Comparison of ENCODE assay signal across 26 cellular contexts in the genomic region with DNA sequence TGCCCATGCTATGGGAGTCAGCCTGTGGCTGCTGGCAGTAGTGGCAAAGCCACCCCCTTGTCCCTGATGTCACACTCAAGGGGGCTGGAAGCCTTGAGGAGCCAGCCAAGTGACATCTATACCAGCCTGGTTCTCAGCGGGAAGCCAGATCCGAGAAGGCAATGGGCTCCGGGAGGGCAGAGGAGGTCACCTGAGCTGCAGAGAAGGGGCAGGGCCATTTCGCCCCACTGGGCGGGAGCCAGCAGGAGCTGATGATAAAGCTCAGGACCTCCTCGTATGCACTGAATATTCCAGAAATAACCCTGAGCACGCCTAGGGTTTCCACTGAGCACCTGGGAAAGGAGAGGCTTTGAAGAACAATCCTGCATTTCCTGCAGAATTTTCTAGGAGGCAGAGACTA.
"Had no signal": no experiment of that assay in that cellular context is flagged by ENCODE, and none has a peak within 500 bp of the region (broad histone marks: within the 10 kb centered on the region; RNA-seq: fewer than 3 reads in every experiment).

No MANE protein-coding gene starts in this region.

- H3K9me3 ChIP-seq: colonic mucosa, esophagus muscularis mucosa, gastroesophageal sphincter, heart left ventricle, left ventricle myocardium inferior, lower lobe of right lung, mucosa of descending colon, prostate gland, right atrium auricular region, spleen, testis, tibial artery, upper lobe of left lung had no signal

- H3K27ac ChIP-seq: colonic mucosa, foreskin keratinocyte, hepatocyte, lower lobe of right lung, neural progenitor cell, right atrium auricular region, skin epidermis, spleen, testis, tibial artery, upper lobe of left lung had no signal

- H3K4me2 ChIP-seq: hepatocyte, neural progenitor cell had no signal

- H3K27me3 ChIP-seq: colonic mucosa, esophagus muscularis mucosa, foreskin keratinocyte, gastroesophageal sphincter, heart left ventricle, hepatocyte, neural progenitor cell, right atrium auricular region, spleen, testis, tibial artery, upper lobe of left lung had no signal

- H3K36me3 ChIP-seq: colonic mucosa, left ventricle myocardium inferior, lower lobe of right lung, neural progenitor cell, prostate gland, spleen, tibial artery, upper lobe of left lung had no signal

- H3K79me2 ChIP-seq: hepatocyte had no signal

- H3K9ac ChIP-seq: neural progenitor cell had no signal

- H3K4me1 ChIP-seq: colonic mucosa had no signal

- H3K4me3 ChIP-seq: colonic mucosa, esophagus muscularis mucosa, gastroesophageal sphincter, heart left ventricle, hepatocyte, left ventricle myocardium inferior, lower lobe of right lung, mucosa of descending colon, neural progenitor cell, prostate gland, right atrium auricular region, skin epidermis, spleen, testis, tibial artery, upper lobe of left lung had no signal

- DNase-seq: colonic mucosa; effector CD8-positive, alpha-beta T cell; foreskin keratinocyte; heart left ventricle; immature natural killer cell; islet precursor cell; kidney glomerular epithelial cell; left colon; left ventricle myocardium inferior; lower lobe of right lung; mucosa of descending colon; naive B cell; nucleus accumbens; spleen; stimulated activated CD4-positive, alpha-beta T cell treated with anti-CD3 and anti-CD28 coated beads, Interleukin-4, amount 100 ng/mL, for 4 hours; stimulated activated naive CD8-positive, alpha-beta T cell treated with anti-CD3 and anti-CD28 coated beads, Interleukin-15, Interleukin-2, amounts not matched to agents 100 U/mL and 50 U/mL, for 24 hours; testis; tibial artery; upper lobe of left lung had no signal
